In the genomic region with DNA sequence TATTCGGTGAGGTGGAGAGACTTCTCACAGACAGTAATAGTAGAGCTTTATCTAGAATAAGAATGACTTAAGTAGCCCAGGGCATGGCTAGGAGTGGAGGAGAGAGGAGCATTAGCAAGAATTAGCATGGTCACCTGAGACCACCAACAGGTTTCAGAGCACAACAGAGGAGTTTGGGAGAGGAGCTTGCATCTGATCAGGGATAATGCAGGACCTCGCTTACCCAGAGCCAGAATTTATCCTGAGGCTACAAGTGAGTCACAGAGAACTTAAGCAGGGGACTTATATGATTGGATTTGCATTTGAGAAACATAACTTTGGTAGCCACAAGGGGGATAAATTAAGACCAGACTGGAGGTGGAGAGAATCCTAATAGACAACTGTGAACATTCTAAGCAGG, we compare ENCODE assay signal across 15 cellular contexts.
DNase-seq lines count a peak whose midpoint lies in the region; ATAC-seq and TF ChIP-seq lines count a peak whose summit lies in the region.
"Had no signal": no experiment of that assay in that cellular context is flagged by ENCODE, and none has a peak within 500 bp of the region (broad histone marks: within the 10 kb centered on the region; RNA-seq: fewer than 3 reads in every experiment).

No MANE protein-coding gene starts in this region.

- H3K79me1 ChIP-seq in IMR-90 (ENCODE audit: low read depth in 1 of 2, low read length in 2 of 2), result no peaks in the 10 kb centered on the region

- POLR2A ChIA-PET in IMR-90 (lab: Charles Lee; ENCODE audit: unreplicated experiment), result no interaction called here
- POLR2A ChIA-PET in activated CD4-positive, alpha-beta memory T cell treated with anti-CD3 and anti-CD28 coated beads for 36 hours (lab: Charles Lee), result interaction anchor here (0.8 kb wide), 1 partner anchor 11 kb away, joined by 3 read pairs; no protein-coding TSS in a partner anchor

- H4K5ac ChIP-seq in IMR-90 (ENCODE audit: low read depth, low read length), result no peak overlapping the region

- no peak overlapping the region for H3K4me3 Mint-ChIP-seq in activated CD4-positive, alpha-beta memory T cell treated with anti-CD3 and anti-CD28 coated beads for 36 hours

- H3K27ac ChIP-seq in IMR-90 (ENCODE audit: insufficient read depth, low read length) (no peak overlapping the region), hepatocyte (no peak overlapping the region)
- H3K27ac ChIP-seq: esophagus muscularis mucosa had no signal

- in situ Hi-C loops in IMR-90 (cut with MboI; ENCODE audit: low sequenced_read_pairs), result no loop called here

- H2BK20ac ChIP-seq in IMR-90 (ENCODE audit: low read depth, low read length), result no peak overlapping the region

- H3K27me3 ChIP-seq in IMR-90 (ENCODE audit: control insufficient read depth, insufficient read depth, low read length), result peaks cover 13% of the 10 kb centered on the region
- H3K27me3 ChIP-seq in hepatocyte, result peaks cover 26% of the 10 kb centered on the region

- no peaks in the 10 kb centered on the region for H3K79me2 ChIP-seq in hepatocyte

- H3K4me3 ChIP-seq in IMR-90 (ENCODE audit: insufficient read depth, low read depth, low read length) (no peak overlapping the region), choroid plexus epithelial cell (ENCODE audit: low read depth, low read length) (no peak overlapping the region), hepatocyte (no peak overlapping the region)
- H3K4me3 ChIP-seq: esophagus muscularis mucosa, lung had no signal

- H3K27me3 Mint-ChIP-seq in activated CD4-positive, alpha-beta memory T cell treated with anti-CD3 and anti-CD28 coated beads for 36 hours, result no peaks in the 10 kb centered on the region

- TF ChIP-seq CTCF in IMR-90 (conservative IDR thresholded peaks at IDR 0.05; ENCODE audit: low read depth, low read length) (no peak), choroid plexus epithelial cell (conservative IDR thresholded peaks at IDR 0.05; ENCODE audit: low read depth, low read length) (peak; percentile 22), hepatocyte (IDR thresholded peaks at IDR 0.05; ENCODE audit: poor library complexity) (peak; percentile 2)

- H4K8ac ChIP-seq in IMR-90 (ENCODE audit: low read depth in 2 of 2, low read length in 2 of 2), result no peak overlapping the region

- no peak overlapping the region for H3K4ac ChIP-seq in IMR-90 (ENCODE audit: low read depth, low read length)

- H3K9ac ChIP-seq in IMR-90 (ENCODE audit: low read depth, low read length), result no peak overlapping the region

- H3K4me2 ChIP-seq in IMR-90 (ENCODE audit: low read depth, low read length), result no peak overlapping the region
- no peak overlapping the region for H3K4me2 ChIP-seq in hepatocyte

- DNase-seq in AG08395 (ENCODE audit: low spot score) (peak; percentile 36), IMR-90 (peak; percentile 59), choroid plexus epithelial cell (ENCODE audit: low read depth) (peak; percentile 31), hepatocyte (ENCODE audit: low spot score) (no peak), T-helper 1 cell (no peak)
- no peak for DNase-seq in activated CD4-positive, alpha-beta memory T cell treated with anti-CD3 and anti-CD28 coated beads for 36 hours
- DNase-seq: activated T-cell treated with anti-CD3 and anti-CD28 coated beads for 4 hours, anterior cingulate cortex, GF-D8, NCI-H187 had no signal

- H2BK5ac ChIP-seq in IMR-90 (ENCODE audit: low read depth, low read length, poor library complexity, severe bottlenecking), result no peak overlapping the region

- H3K56ac ChIP-seq in IMR-90 (ENCODE audit: extremely low read depth, insufficient read depth, low read length), result no peak overlapping the region

- no TSS peak for BruUV-seq in IMR-90 (replicated peaks; lab: Mats Ljungman, UMichigan)

- H3K9me3 ChIP-seq in IMR-90 (ENCODE audit: control insufficient read depth, insufficient read depth, low read length) (no peaks in the 10 kb centered on the region), hepatocyte (ENCODE audit: low read depth) (no peaks in the 10 kb centered on the region)
- H3K9me3 ChIP-seq: esophagus muscularis mucosa had no signal

- no peaks in the 10 kb centered on the region for H3K9me3 Mint-ChIP-seq in activated CD4-positive, alpha-beta memory T cell treated with anti-CD3 and anti-CD28 coated beads for 36 hours

- no peaks in the 10 kb centered on the region for H4K20me1 ChIP-seq in IMR-90 (ENCODE audit: insufficient read depth, low read length)
- H4K20me1 ChIP-seq in hepatocyte (ENCODE audit: insufficient read depth, poor library complexity, severe bottlenecking), result no peaks in the 10 kb centered on the region

- no peak overlapping the region for H3K23ac ChIP-seq in IMR-90 (ENCODE audit: low read depth, low read length)

- WGBS in IMR-90 (ENCODE audit: extremely low coverage in 2 of 2, insufficient read length in 1 of 2), 2 experiments, result 100% methylated on average over 1 of the region's 2 CpGs; no CpG with 5 or more reads in 1 of the 2 experiments
- WGBS in hepatocyte (ENCODE audit: low lambda C conversion rate, missing lambda C conversion rate), result 30% methylated on average over 2 of the region's 2 CpGs

- H3K4me1 ChIP-seq in IMR-90 (ENCODE audit: control insufficient read depth, insufficient read depth, low read length) (peaks cover 2% of the 10 kb centered on the region), hepatocyte (ENCODE audit: insufficient read depth) (peaks cover 6% of the 10 kb centered on the region)
- H3K4me1 ChIP-seq: esophagus muscularis mucosa had no signal

- H3K18ac ChIP-seq in IMR-90 (ENCODE audit: low read depth, low read length), result no peak overlapping the region

- TF ChIP-seq POLR2A in IMR-90 (IDR thresholded peaks at IDR 0.05; ENCODE audit: low read depth, low read length), result no peak

- no peak overlapping the region for H4K91ac ChIP-seq in IMR-90 (ENCODE audit: insufficient read depth, low read depth, low read length)

- H3K36me3 ChIP-seq in IMR-90 (ENCODE audit: control insufficient read depth, insufficient read depth, low read length) (no peaks in the 10 kb centered on the region), hepatocyte (replicated peaks; ENCODE audit: insufficient read depth, low read depth) (no peaks in the 10 kb centered on the region)
- H3K36me3 ChIP-seq: esophagus muscularis mucosa had no signal

- H2BK15ac ChIP-seq in IMR-90 (ENCODE audit: low read depth, low read length), result no peak overlapping the region

- intact Hi-C loops in IMR-90 (cut with micrococcal nuclease), result no loop called here
- intact Hi-C loops in activated CD4-positive, alpha-beta memory T cell treated with anti-CD3 and anti-CD28 coated beads for 36 hours (cut with micrococcal nuclease), result no loop called here

- H2AK5ac ChIP-seq in IMR-90 (ENCODE audit: low read depth, low read length), result no peak overlapping the region

- ATAC-seq in IMR-90 (ENCODE audit: low read depth) (peak; percentile 74), GM21737 (IDR thresholded peaks at IDR 0.05; ENCODE audit: unreplicated experiment) (no peak), HG02642 (IDR thresholded peaks at IDR 0.05; ENCODE audit: poor library complexity, unreplicated experiment) (no peak)
- ATAC-seq: HepG2 had no signal

- H2AFZ ChIP-seq in IMR-90 (replicated peaks; ENCODE audit: low read length, poor library complexity), result no peak overlapping the region
- H2AFZ ChIP-seq in hepatocyte, result no peak overlapping the region

- no peak overlapping the region for H2BK120ac ChIP-seq in IMR-90 (ENCODE audit: low read depth, low read length)

- no peak overlapping the region for H3K14ac ChIP-seq in IMR-90 (replicated peaks; ENCODE audit: low read depth, low read length)

- H3K9me1 ChIP-seq in IMR-90 (ENCODE audit: insufficient read depth, low read length), result no peaks in the 10 kb centered on the region

- CTCF ChIA-PET in IMR-90 (lab: Yijun Ruan, JAX), result no interaction called here
- CTCF ChIA-PET in activated CD4-positive, alpha-beta memory T cell treated with anti-CD3 and anti-CD28 coated beads for 36 hours (lab: Charles Lee), result no interaction called here

- no peaks in the 10 kb centered on the region for H3K36me3 Mint-ChIP-seq in activated CD4-positive, alpha-beta memory T cell treated with anti-CD3 and anti-CD28 coated beads for 36 hours

- TF ChIP-seq RAD21 in IMR-90 (IDR thresholded peaks at IDR 0.05; ENCODE audit: low read length), result no peak

- H3K4me1 Mint-ChIP-seq in activated CD4-positive, alpha-beta memory T cell treated with anti-CD3 and anti-CD28 coated beads for 36 hours (ENCODE audit: low read depth), result no peaks in the 10 kb centered on the region

- dilution Hi-C loops in IMR-90 (cut with HindIII; ENCODE audit: low sequenced_read_pairs, unreplicated experiment), result no loop called here

- H3K9me2 ChIP-seq in hepatocyte (replicated peaks; ENCODE audit: insufficient read depth), result no peaks in the 10 kb centered on the region

- no peak overlapping the region for H2AK9ac ChIP-seq in IMR-90 (replicated peaks; ENCODE audit: low read depth, low read length, poor library complexity)

- H3K27ac Mint-ChIP-seq in activated CD4-positive, alpha-beta memory T cell treated with anti-CD3 and anti-CD28 coated beads for 36 hours, result no peak overlapping the region

TF ChIP-seq in IMR-90, 13 proteins besides CTCF, POLR2A, EP300 and RAD21:
- TF ChIP-seq SMC3 (IDR thresholded peaks at IDR 0.05; ENCODE audit: low read depth, low read length) (no peak), RFX5 (IDR thresholded peaks at IDR 0.05; ENCODE audit: low read depth, low read length) (no peak)
TF ChIP-seq in IMR-90: peak in this region for 0.

Comparison
In these comparisons a context has a peak if more than half of its experiments do, and no peak if none do; other contexts are left out.
1. DNase-seq: peak in AG08395 (single experiment), IMR-90 (single experiment) and choroid plexus epithelial cell (single experiment); none in hepatocyte (single experiment), activated CD4-positive, alpha-beta memory T cell treated with anti-CD3 and anti-CD28 coated beads for 36 hours (single experiment) and T-helper 1 cell (0 of 5).